In genomic region chr9:112404367-112404979, GRCh38 we compare ENCODE assay signal across 21 cellular contexts. TPM values are rescaled to one million over a fixed set of nuclear protein-coding genes. Genes with fewer than 3 reads are reported as not detected.
DNase-seq lines count a peak whose midpoint lies in the region; ATAC-seq and TF ChIP-seq lines count a peak whose summit lies in the region.
"Had no signal": no experiment of that assay in that cellular context is flagged by ENCODE, and none has a peak within 500 bp of the region (broad histone marks: within the 10 kb centered on the region; RNA-seq: fewer than 3 reads in every experiment).

No MANE protein-coding gene starts in this region.

- 72 to 79% methylated on average over 7 of the region's 7 CpGs for WGBS in lower leg skin, 2 donors

- peak overlapping the region; percentile 18 for H3K27ac ChIP-seq in neutrophil

- TF ChIP-seq POLR2A in lower leg skin (IDR thresholded peaks at IDR 0.05) = no peak

- in situ Hi-C loops in Caki2 (cut with HindIII; ENCODE audit: low pct_unique_long_range_greater_than_20kb, low sequenced_read_pairs) = no loop called here

- no peaks in the 10 kb centered on the region for H3K9me3 ChIP-seq in neutrophil

- ATAC-seq in GM18907 (IDR thresholded peaks at IDR 0.05; ENCODE audit: unreplicated experiment) = no peak
- ATAC-seq: left cardiac atrium had no signal

- intact Hi-C loops in lower leg skin (cut with DNase I; ENCODE audit: low total_unique reads) = no loop called here

- no peak for TF ChIP-seq CTCF in neutrophil (IDR thresholded peaks at IDR 0.05)
- TF ChIP-seq CTCF in lower leg skin (IDR thresholded peaks at IDR 0.05) = no peak

- DNase-seq in Caki2 (ENCODE audit: low read depth) (peak; percentile 3), M059J (ENCODE audit: low read depth) (peak; percentile 4), fibroblast of gingiva (ENCODE audit: low read depth) (peak; percentile 62), dedifferentiated amniotic fluid mesenchymal stem cell (ENCODE audit: extremely low spot score) (no peak), lower leg skin (ENCODE audit: low spot score in 2 of 2) (no peak), NOMO-1 treated with DMSO at 0.1 percent for 48 hours (lab: John Stamatoyannopoulos, UW; ENCODE audit: unreplicated experiment) (no peak)
- DNase-seq: activated CD4-positive, alpha-beta T cell treated with anti-CD3 and anti-CD28 coated beads, Interleukin-2, amount 50 U/mL, for 4 hours; AML-193; cerebellar nuclear complex; endodermal cell; foreskin fibroblast; hypothalamus; left cardiac atrium; NCI-H1105; NCI-H524; nucleus accumbens; retina; SIG-M5; T-helper 1 cell had no signal

- peaks cover 22 to 25% of the 10 kb centered on the region in 2 experiments for H3K4me1 ChIP-seq in neutrophil (ENCODE audit: control insufficient read depth in 1 of 2, insufficient read depth in 1 of 2, low read depth in 1 of 2, low read length in 1 of 2)

- H3K4me3 ChIP-seq in neutrophil (ENCODE audit: low read depth in 1 of 2, low read length in 1 of 2) (no peak overlapping the region), lower leg skin (ENCODE audit: low read depth, poor library complexity, severe bottlenecking) (no peak overlapping the region)

- peaks cover 12% of the 10 kb centered on the region for H3K36me3 ChIP-seq in neutrophil

- no peaks in the 10 kb centered on the region for H3K27me3 ChIP-seq in neutrophil

RNA-seq across cellular contexts. Expression of gene HSDL2, which starts 24.6 kb away (rescaled TPM):
- total RNA-seq in Caki2 (2014; rRNA removed; shearing (Covaris generic); ENCODE audit: low replicate concordance) = 15.3 and 30.7 TPM in 2 replicates
- 32.1 and 48.1 TPM in 2 replicates for total RNA-seq in M059J (2014; rRNA removed; shearing (Covaris generic))
- total RNA-seq in lower leg skin = 10 to 100 TPM; 26.7 to 52.8 (median 50.2) TPM

Comparison
In these comparisons a context has a peak if more than half of its experiments do, and no peak if none do; other contexts are left out.
1. DNase-seq: peak in Caki2 (single experiment), M059J (single experiment) and fibroblast of gingiva (single experiment); none in dedifferentiated amniotic fluid mesenchymal stem cell (single experiment), lower leg skin (0 of 2) and NOMO-1 treated with DMSO at 0.1 percent for 48 hours (single experiment).